Comparison of ENCODE assay signal across 8 cellular contexts in genomic region chr12:39145175-39145999, GRCh38.
DNase-seq lines count a peak whose midpoint lies in the region; ATAC-seq and TF ChIP-seq lines count a peak whose summit lies in the region.

No MANE protein-coding gene starts in this region.

- 15% methylated on average over 24 of the region's 70 CpGs for WGBS in mammary epithelial cell (ENCODE audit: low coverage, missing lambda C conversion rate)
- WGBS in liver = 13% methylated on average over 70 of the region's 70 CpGs

- H3K4me2 ChIP-seq in MM.1S (ENCODE audit: low read depth, low read length) (no peak overlapping the region), mammary epithelial cell (ENCODE audit: insufficient read depth, low read depth, low read length) (peak overlapping the region; percentile 84)

- dilution Hi-C loops in mammary epithelial cell (cut with HindIII; ENCODE audit: low sequenced_read_pairs) = no loop called here

- no peaks in the 10 kb centered on the region for H3F3A ChIP-seq in MM.1S (ENCODE audit: insufficient read depth, low read length)

- H3K9me3 ChIP-seq in MM.1S (replicated peaks; ENCODE audit: insufficient read depth, low read length) (no peaks in the 10 kb centered on the region), mammary epithelial cell (replicated peaks; ENCODE audit: insufficient read depth, low read length) (peaks cover 3% of the 10 kb centered on the region), liver (ENCODE audit: control insufficient read depth in 4 of 4, low read length in 3 of 4) (peaks cover 0 to 2% (median 0%) of the 10 kb centered on the region in 4 donors)

- CTCF ChIA-PET in mammary epithelial cell (lab: Charles Lee; ENCODE audit: low non-redundant PET) = no interaction called here

- H3K4me3 ChIP-seq in MM.1S (ENCODE audit: low read length) (no peak overlapping the region), mammary epithelial cell (replicated peaks in 1 of 3; ENCODE audit: insufficient read depth in 1 of 3, low read depth in 2 of 3, low read length in 3 of 3) (peak overlapping the region; percentile 33 to 53 (median 52)), liver (ENCODE audit: low read depth in 1 of 3, low read length in 3 of 3) (peak overlapping the region; percentile 5 to 32 (median 27))

- intact Hi-C loops in mammary epithelial cell (cut with micrococcal nuclease) = no loop called here

- peak in 1 of 2 donors; percentile 76 for TF ChIP-seq RAD21 in liver (IDR thresholded peaks at IDR 0.05)

- H3K27me3 ChIP-seq in MM.1S (replicated peaks; ENCODE audit: insufficient read depth, low read length) = no peaks in the 10 kb centered on the region
- H3K27me3 ChIP-seq in mammary epithelial cell (ENCODE audit: insufficient read depth, low read length) = peaks cover 18% of the 10 kb centered on the region
- H3K27me3 ChIP-seq in liver (ENCODE audit: control insufficient read depth in 4 of 4, insufficient read depth in 4 of 4, low read length in 3 of 4) = peaks cover 0 to 4% (median 0%) of the 10 kb centered on the region in 4 donors

- H3K4me1 ChIP-seq in MM.1S (ENCODE audit: low read length) = no peaks in the 10 kb centered on the region
- no peaks in the 10 kb centered on the region for H3K4me1 ChIP-seq in mammary epithelial cell (ENCODE audit: insufficient read depth, low read length)
- H3K4me1 ChIP-seq in liver (ENCODE audit: control insufficient read depth in 4 of 4, insufficient read depth in 4 of 4, low read length in 3 of 4) = peaks cover 0 to 9% (median 7%) of the 10 kb centered on the region in 4 donors

- in situ Hi-C loops in mammary epithelial cell (cut with MboI; ENCODE audit: low sequenced_read_pairs in 2 of 2) = no loop called here

- H3K9ac ChIP-seq in MM.1S (ENCODE audit: low read length) (no peak overlapping the region), mammary epithelial cell (ENCODE audit: insufficient read depth, low read length) (no peak overlapping the region), liver (ENCODE audit: low read depth in 1 of 2, low read length in 2 of 2) (peak overlapping the region in 1 of 2 donors; percentile 39)

- H4K20me1 ChIP-seq in MM.1S (ENCODE audit: insufficient read depth, low read length) = no peaks in the 10 kb centered on the region
- no peaks in the 10 kb centered on the region for H4K20me1 ChIP-seq in mammary epithelial cell (ENCODE audit: insufficient read depth, low read length)

- H3K79me2 ChIP-seq in MM.1S (ENCODE audit: low read length) (no peaks in the 10 kb centered on the region), mammary epithelial cell (ENCODE audit: insufficient read depth, low read length) (no peaks in the 10 kb centered on the region)

- no TSS peak for BruUV-seq in mammary epithelial cell (replicated peaks; lab: Mats Ljungman, UMichigan)

- ATAC-seq in GM19395 (IDR thresholded peaks at IDR 0.05; ENCODE audit: unreplicated experiment) = peak; percentile 91

- no peaks in the 10 kb centered on the region for H3K9me2 ChIP-seq in MM.1S (replicated peaks; ENCODE audit: insufficient read depth, low read length)

- TF ChIP-seq CTCF in MM.1S (IDR thresholded peaks at IDR 0.05; ENCODE audit: low read length) (peak; percentile 12; the same call in 1 of the 2 replicates), mammary epithelial cell (conservative IDR thresholded peaks at IDR 0.05 in 1 of 2, IDR thresholded peaks at IDR 0.05 in 1 of 2; ENCODE audit: extremely low read depth in 1 of 2, insufficient read depth in 1 of 2, low read depth in 1 of 2, low read length in 2 of 2) (peak; percentile 49 to 66), liver (IDR thresholded peaks at IDR 0.05; ENCODE audit: low read depth, low read length, missing input control) (peak; percentile 35)

- H3K36me3 ChIP-seq in MM.1S (replicated peaks; ENCODE audit: insufficient read depth, low read length) (no peaks in the 10 kb centered on the region), mammary epithelial cell (ENCODE audit: insufficient read depth, low read length) (no peaks in the 10 kb centered on the region), liver (ENCODE audit: control insufficient read depth in 4 of 4, insufficient read depth in 3 of 4, low read depth in 1 of 4, low read length in 3 of 4) (no peaks in the 10 kb centered on the region)

- no peak overlapping the region for H3K27ac ChIP-seq in MM.1S (ENCODE audit: low read length)
- H3K27ac ChIP-seq in mammary epithelial cell (ENCODE audit: insufficient read depth, low read depth, low read length) = no peak overlapping the region
- H3K27ac ChIP-seq in liver (ENCODE audit: low read depth in 1 of 2, low read length in 2 of 2) = no peak overlapping the region

- no peak overlapping the region for H2AFZ ChIP-seq in MM.1S (ENCODE audit: low read length)
- peak overlapping the region; percentile 91 for H2AFZ ChIP-seq in mammary epithelial cell (ENCODE audit: low read depth, low read length)

- DNase-seq in AG08395 (ENCODE audit: low spot score) = peak; percentile 17
- DNase-seq in MM.1S = no peak
- peak; percentile 36 for DNase-seq in mammary epithelial cell
- peak; percentile 5 for DNase-seq in stimulated activated CD8-positive, alpha-beta memory T cell treated with anti-CD3 and anti-CD28 coated beads, Interleukin-4, amount 100 ng/mL, for 24 hours (ENCODE audit: low read depth)
- DNase-seq in DMS 273 treated with DMSO at 0.1 percent for 48 hours (lab: John Stamatoyannopoulos, UW) = no peak
- DNase-seq in NCI-H1436 treated with DMSO at 0.1 percent for 48 hours (lab: John Stamatoyannopoulos, UW) = no peak

TF ChIP-seq in liver, 16 proteins besides CTCF, POLR2A, EP300 and RAD21:
- no peak for TF ChIP-seq ZBTB33 (IDR thresholded peaks at IDR 0.05)
- TF ChIP-seq YY1 (IDR thresholded peaks at IDR 0.05) = no peak
- TF ChIP-seq REST (IDR thresholded peaks at IDR 0.05) = no peak
- TF ChIP-seq NR2F2 (IDR thresholded peaks at IDR 0.05) = no peak
- no peak for TF ChIP-seq FOXA2 (IDR thresholded peaks at IDR 0.05)
- TF ChIP-seq MAX (IDR thresholded peaks at IDR 0.05) = no peak
- no peak for TF ChIP-seq ATF3 (IDR thresholded peaks at IDR 0.05)
- TF ChIP-seq JUND (IDR thresholded peaks at IDR 0.05) = no peak

Comparison
In these comparisons a context has a peak if more than half of its experiments do, and no peak if none do; other contexts are left out.
1. DNase-seq: peak in AG08395 (single experiment), mammary epithelial cell (single experiment) and stimulated activated CD8-positive, alpha-beta memory T cell treated with anti-CD3 and anti-CD28 coated beads, Interleukin-4, amount 100 ng/mL, for 24 hours (single experiment); none in MM.1S (single experiment), DMS 273 treated with DMSO at 0.1 percent for 48 hours (single experiment) and NCI-H1436 treated with DMSO at 0.1 percent for 48 hours (single experiment).
2. Peak in every context shown above with its lines, with median percentiles within 50 percentile points of each other: CTCF ChIP-seq.